In genomic region chr20:32006841-32007786, GRCh38 we compare ENCODE assay signal across 1 cellular context.
TF ChIP-seq lines count a peak whose summit lies in the region.

No MANE protein-coding gene starts in this region.

TF ChIP-seq in endothelial cell of umbilical vein, 7 proteins besides CTCF, POLR2A, EP300 and RAD21:
- no peak for TF ChIP-seq FOS (IDR thresholded peaks at IDR 0.05; ENCODE audit: borderline replicate concordance, insufficient read depth, low read length)
- peak; percentile 29 for TF ChIP-seq JUN (IDR thresholded peaks at IDR 0.05; ENCODE audit: borderline replicate concordance, insufficient read depth, insufficient read length, low read depth)
- TF ChIP-seq POLR2AphosphoS5 (IDR thresholded peaks at IDR 0.05; ENCODE audit: insufficient read depth, low read depth, low read length), result no peak
